In genomic region chr1:244011251-244011650, GRCh38 we compare ENCODE assay signal across 20 cellular contexts. TPM values are rescaled to one million over a fixed set of nuclear protein-coding genes. Genes with fewer than 3 reads are reported as not detected.
A peak's percentile ranks its signal among the peaks of the same experiment; 100 is the strongest.
DNase-seq lines count a peak whose midpoint lies in the region.
"Had no signal": no experiment of that assay in that cellular context is flagged by ENCODE, and none has a peak within 500 bp of the region (broad histone marks: within the 10 kb centered on the region; RNA-seq: fewer than 3 reads in every experiment).

No MANE protein-coding gene starts in this region.

- H3K9ac ChIP-seq in HUES64 (ENCODE audit: low read depth, low read length) (no peak overlapping the region), iPS-20b (ENCODE audit: low read depth, low read length) (no peak overlapping the region)

- H3K36me3 ChIP-seq in HUES64 (ENCODE audit: insufficient read depth, low read length) (no peaks in the 10 kb centered on the region), iPS-20b (ENCODE audit: insufficient read depth, low read depth, low read length) (no peaks in the 10 kb centered on the region)
- H3K36me3 ChIP-seq: breast epithelium, esophagus muscularis mucosa, WERI-Rb-1 had no signal

- H3K4me1 ChIP-seq in HUES64 (ENCODE audit: insufficient read depth, low read length): peaks cover 23% of the 10 kb centered on the region
- H3K4me1 ChIP-seq in iPS-20b (ENCODE audit: insufficient read depth, low read length): peaks cover 21% of the 10 kb centered on the region
- H3K4me1 ChIP-seq: breast epithelium, esophagus muscularis mucosa had no signal

- DNase-seq in dermis blood vessel endothelial cell (peak; percentile 67), smooth muscle cell of the brain vasculature (ENCODE audit: low read depth, low spot score) (peak; percentile 20), NCI-H526 treated with DMSO at 0.1 percent for 48 hours (lab: John Stamatoyannopoulos, UW) (no peak)
- DNase-seq in activated CD8-positive, alpha-beta memory T cell treated with anti-CD3 and anti-CD28 coated beads, Interleukin-2, amount 50 U/mL, for 4 hours: no peak
- no peak for DNase-seq in stimulated activated CD4-positive, alpha-beta T cell treated with anti-CD3 and anti-CD28 coated beads, Interleukin-12 subunit alpha, Interleukin-12 subunit beta, amount 100 ng/mL, for 4 hours
- DNase-seq: activated CD4-positive, alpha-beta memory T cell treated with anti-CD3 and anti-CD28 coated beads for 36 hours; activated T-cell treated with anti-CD3 and anti-CD28 coated beads, Interleukin-2, amount 50 U/mL, for 72 hours; Calu3; KG1; kidney; NCI-H2081 treated with DMSO at 0.1 percent for 48 hours; NCI-H774; right cardiac atrium; stimulated activated CD4-positive, alpha-beta T cell treated with anti-CD3 and anti-CD28 coated beads, Interleukin-2, amount 100 ng/mL, for 24 hours; T-helper 17 cell; WERI-Rb-1 had no signal

- no peak overlapping the region for H3K4me3 ChIP-seq in HUES64 (ENCODE audit: low read length)
- peak overlapping the region; percentile 34; the same call in 1 of the 2 replicates for H3K4me3 ChIP-seq in iPS-20b (ENCODE audit: low read length)
- H3K4me3 ChIP-seq: breast epithelium, esophagus muscularis mucosa had no signal

- H3K27me3 ChIP-seq in HUES64 (ENCODE audit: insufficient read depth, low read length): no peaks in the 10 kb centered on the region
- H3K27me3 ChIP-seq in iPS-20b (ENCODE audit: insufficient read depth, low read length): no peaks in the 10 kb centered on the region
- H3K27me3 ChIP-seq: breast epithelium had no signal

- peak overlapping the region; percentile 2; the same call in 1 of the 2 replicates for H3K27ac ChIP-seq in HUES64 (ENCODE audit: low read depth, low read length)
- no peak overlapping the region for H3K27ac ChIP-seq in iPS-20b (ENCODE audit: low read length)
- H3K27ac ChIP-seq: breast epithelium, esophagus muscularis mucosa, WERI-Rb-1 had no signal

- no peaks in the 10 kb centered on the region for H3K9me3 ChIP-seq in HUES64 (ENCODE audit: insufficient read depth, low read depth, low read length)
- no peaks in the 10 kb centered on the region for H3K9me3 ChIP-seq in iPS-20b (ENCODE audit: insufficient read depth, low read depth, low read length)
- H3K9me3 ChIP-seq: breast epithelium, esophagus muscularis mucosa had no signal

RNA-seq across cellular contexts. Expression of gene ZBTB18, which starts 39.8 kb away (rescaled TPM):
- polyA plus RNA-seq in HUES64 (2013, experiment 1 of 2): 7.8 TPM
- polyA plus RNA-seq in HUES64 (2013, experiment 2 of 2): 10.8 TPM
- total RNA-seq in dermis blood vessel endothelial cell: 25.4 and 41.0 TPM in 2 replicates

Comparison
In these comparisons a context has a peak if more than half of its experiments do, and no peak if none do; other contexts are left out.
1. DNase-seq: peak in dermis blood vessel endothelial cell (single experiment) and smooth muscle cell of the brain vasculature (single experiment); none in activated CD8-positive, alpha-beta memory T cell treated with anti-CD3 and anti-CD28 coated beads, Interleukin-2, amount 50 U/mL, for 4 hours (single experiment), stimulated activated CD4-positive, alpha-beta T cell treated with anti-CD3 and anti-CD28 coated beads, Interleukin-12 subunit alpha, Interleukin-12 subunit beta, amount 100 ng/mL, for 4 hours (single experiment) and NCI-H526 treated with DMSO at 0.1 percent for 48 hours (single experiment).